In genomic region chr10:95295031-95295755, GRCh38 we compare ENCODE assay signal across 2 cellular contexts.
TF ChIP-seq lines count a peak whose summit lies in the region.

No MANE protein-coding gene starts in this region.

TF ChIP-seq in WTC11, 78 proteins besides CTCF, POLR2A, EP300 and RAD21 (continued from another document):
- peak; percentile 90 for TF ChIP-seq PRDM15 (CRISPR knock-in tag; IDR thresholded peaks at IDR 0.05)

TF ChIP-seq in SK-N-SH, 30 proteins besides CTCF, POLR2A, EP300 and RAD21 (continued from another document):
- TF ChIP-seq, protein P1, sequence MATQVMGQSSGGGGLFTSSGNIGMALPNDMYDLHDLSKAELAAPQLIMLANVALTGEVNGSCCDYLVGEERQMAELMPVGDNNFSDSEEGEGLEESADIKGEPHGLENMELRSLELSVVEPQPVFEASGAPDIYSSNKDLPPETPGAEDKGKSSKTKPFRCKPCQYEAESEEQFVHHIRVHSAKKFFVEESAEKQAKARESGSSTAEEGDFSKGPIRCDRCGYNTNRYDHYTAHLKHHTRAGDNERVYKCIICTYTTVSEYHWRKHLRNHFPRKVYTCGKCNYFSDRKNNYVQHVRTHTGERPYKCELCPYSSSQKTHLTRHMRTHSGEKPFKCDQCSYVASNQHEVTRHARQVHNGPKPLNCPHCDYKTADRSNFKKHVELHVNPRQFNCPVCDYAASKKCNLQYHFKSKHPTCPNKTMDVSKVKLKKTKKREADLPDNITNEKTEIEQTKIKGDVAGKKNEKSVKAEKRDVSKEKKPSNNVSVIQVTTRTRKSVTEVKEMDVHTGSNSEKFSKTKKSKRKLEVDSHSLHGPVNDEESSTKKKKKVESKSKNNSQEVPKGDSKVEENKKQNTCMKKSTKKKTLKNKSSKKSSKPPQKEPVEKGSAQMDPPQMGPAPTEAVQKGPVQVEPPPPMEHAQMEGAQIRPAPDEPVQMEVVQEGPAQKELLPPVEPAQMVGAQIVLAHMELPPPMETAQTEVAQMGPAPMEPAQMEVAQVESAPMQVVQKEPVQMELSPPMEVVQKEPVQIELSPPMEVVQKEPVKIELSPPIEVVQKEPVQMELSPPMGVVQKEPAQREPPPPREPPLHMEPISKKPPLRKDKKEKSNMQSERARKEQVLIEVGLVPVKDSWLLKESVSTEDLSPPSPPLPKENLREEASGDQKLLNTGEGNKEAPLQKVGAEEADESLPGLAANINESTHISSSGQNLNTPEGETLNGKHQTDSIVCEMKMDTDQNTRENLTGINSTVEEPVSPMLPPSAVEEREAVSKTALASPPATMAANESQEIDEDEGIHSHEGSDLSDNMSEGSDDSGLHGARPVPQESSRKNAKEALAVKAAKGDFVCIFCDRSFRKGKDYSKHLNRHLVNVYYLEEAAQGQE (IDR thresholded peaks at IDR 0.05; ENCODE audit: low read depth, low read length) = no peak
- no peak for TF ChIP-seq USF1 (IDR thresholded peaks at IDR 0.05; ENCODE audit: borderline replicate concordance, low read depth)
- no peak for TF ChIP-seq MXI1 (IDR thresholded peaks at IDR 0.05; ENCODE audit: low read depth, low read length)
- TF ChIP-seq RCOR1 (IDR thresholded peaks at IDR 0.05; ENCODE audit: low read length) = no peak
- TF ChIP-seq FOXM1 (IDR thresholded peaks at IDR 0.05; ENCODE audit: low read depth) = no peak
- TF ChIP-seq MAX (IDR thresholded peaks at IDR 0.05; ENCODE audit: low read depth) = no peak
- TF ChIP-seq RFX5 (IDR thresholded peaks at IDR 0.05; ENCODE audit: low read length) = no peak
- TF ChIP-seq TEAD4 (IDR thresholded peaks at IDR 0.05; ENCODE audit: borderline replicate concordance, insufficient read depth) = no peak
- no peak for TF ChIP-seq MEF2A (IDR thresholded peaks at IDR 0.05; ENCODE audit: borderline replicate concordance, low read depth)
